Comparison of ENCODE assay signal across 24 cellular contexts in genomic region chr6:169566319-169566718, GRCh38.
"Had no signal": no experiment of that assay in that cellular context is flagged by ENCODE, and none has a peak within 500 bp of the region (broad histone marks: within the 10 kb centered on the region; RNA-seq: fewer than 3 reads in every experiment).

No MANE protein-coding gene starts in this region.

- DNase-seq: dermis blood vessel endothelial cell; dorsolateral prefrontal cortex; effector CD4-positive, alpha-beta T cell; effector memory CD4-positive, alpha-beta T cell; esophagus squamous epithelium; foreskin fibroblast; foreskin melanocyte; gastrocnemius medialis; glutamatergic neuron; head of caudate nucleus; heart right ventricle; hippocampal formation; kidney; kidney glomerular epithelial cell; left colon; left ventricle myocardium inferior; lower lobe of right lung; mesenchymal stem cell; mucosa of descending colon; naive B cell; naive thymus-derived CD8-positive, alpha-beta T cell had no signal

- ATAC-seq: gastrocnemius medialis; heart right ventricle; left colon; left lobe of liver; lower lobe of right lung; mucosa of descending colon; naive thymus-derived CD8-positive, alpha-beta T cell had no signal

- H3K4me1 Mint-ChIP-seq: mesothelial cell of epicardium had no signal

- H3K4me1 ChIP-seq: gastrocnemius medialis, heart right ventricle, left ventricle myocardium inferior, lower lobe of right lung had no signal

- H3K27me3 ChIP-seq: dorsolateral prefrontal cortex, esophagus squamous epithelium, gastrocnemius medialis, heart right ventricle had no signal

- H3K27ac ChIP-seq: coronary artery, dorsolateral prefrontal cortex, esophagus squamous epithelium, gastrocnemius medialis, heart right ventricle, left ventricle myocardium inferior, lower lobe of right lung had no signal

- H3K36me3 ChIP-seq: heart right ventricle, left ventricle myocardium inferior, lower lobe of right lung had no signal

- H3K27me3 Mint-ChIP-seq: naive B cell had no signal

- H3K27ac Mint-ChIP-seq: mesothelial cell of epicardium had no signal

- H3K4me3 Mint-ChIP-seq: mesothelial cell of epicardium; naive B cell; naive thymus-derived CD8-positive, alpha-beta T cell had no signal

- H3K4me3 ChIP-seq: coronary artery, dorsolateral prefrontal cortex, esophagus squamous epithelium, gastrocnemius medialis, heart right ventricle, left ventricle myocardium inferior, lower lobe of right lung, mucosa of descending colon had no signal

- H3K9me3 ChIP-seq: esophagus squamous epithelium, gastrocnemius medialis, lower lobe of right lung, mucosa of descending colon had no signal
